ENCODE assay signal across 8 cellular contexts in genomic region chr6:24520929-24521546, GRCh38. TPM values are rescaled to one million over a fixed set of nuclear protein-coding genes. Genes with fewer than 3 reads are reported as not detected.
DNase-seq lines count a peak whose midpoint lies in the region; ATAC-seq and TF ChIP-seq lines count a peak whose summit lies in the region.

No MANE protein-coding gene starts in this region.

- peak; percentile 80 to 87 for TF ChIP-seq RAD21 in liver (IDR thresholded peaks at IDR 0.05)

- H3K36me3 ChIP-seq in liver (ENCODE audit: control insufficient read depth in 4 of 4, insufficient read depth in 3 of 4, low read depth in 1 of 4, low read length in 3 of 4) (peaks cover 3 to 18% (median 4%) of the 10 kb centered on the region in 4 donors), stomach (peaks cover 0 to 39% (median 3%) of the 10 kb centered on the region in 4 donors)

- H3K9me3 ChIP-seq in liver (ENCODE audit: control insufficient read depth in 4 of 4, low read length in 3 of 4) (no peaks in the 10 kb centered on the region), stomach (no peaks in the 10 kb centered on the region)

- H3K27ac ChIP-seq in liver (ENCODE audit: low read depth in 1 of 2, low read length in 2 of 2) (no peak overlapping the region), stomach (no peak overlapping the region)

- TF ChIP-seq POLR2A in stomach (IDR thresholded peaks at IDR 0.05): no peak

- H3K27me3 ChIP-seq in liver (ENCODE audit: control insufficient read depth in 4 of 4, insufficient read depth in 4 of 4, low read length in 3 of 4) (no peaks in the 10 kb centered on the region), stomach (no peaks in the 10 kb centered on the region)

- ATAC-seq in GM19025 (IDR thresholded peaks at IDR 0.05; ENCODE audit: low read depth, unreplicated experiment) (peak; percentile 41), HG03342 (IDR thresholded peaks at IDR 0.05; ENCODE audit: unreplicated experiment) (peak; percentile 35)

- no peak for TF ChIP-seq EP300 in stomach (IDR thresholded peaks at IDR 0.05)

- WGBS in liver: 29% methylated on average over 6 of the region's 6 CpGs
- 35 to 41% (median 40%) methylated on average over 6 of the region's 6 CpGs for WGBS in stomach, 5 donors

- H3K4me1 ChIP-seq in liver (ENCODE audit: control insufficient read depth in 4 of 4, insufficient read depth in 4 of 4, low read length in 3 of 4): no peaks in the 10 kb centered on the region
- H3K4me1 ChIP-seq in stomach: no peaks in the 10 kb centered on the region

- peak; percentile 62 for DNase-seq in COLO829 (ENCODE audit: low spot score)
- DNase-seq in SKM-1 (lab: John Stamatoyannopoulos, UW; ENCODE audit: unreplicated experiment): peak; percentile 25
- DNase-seq in cerebellar cortex (ENCODE audit: low spot score): peak; percentile 41
- DNase-seq in stomach: peak; percentile 56
- no peak for DNase-seq in NOMO-1 (lab: John Stamatoyannopoulos, UW; ENCODE audit: unreplicated experiment in 2 of 2)

- no peak overlapping the region for H3K9ac ChIP-seq in liver (ENCODE audit: low read depth in 1 of 2, low read length in 2 of 2)

- intact Hi-C loops in stomach (cut with DNase I; ENCODE audit: low total_unique reads): no loop called here

- H3K4me3 ChIP-seq in liver (ENCODE audit: low read depth in 1 of 3, low read length in 3 of 3) (no peak overlapping the region), stomach (no peak overlapping the region)

- peak; percentile 65 for TF ChIP-seq CTCF in liver (IDR thresholded peaks at IDR 0.05; ENCODE audit: low read depth, low read length, missing input control)
- peak in 4 of 7 experiments; percentile 18 to 43 (median 32) for TF ChIP-seq CTCF in stomach (IDR thresholded peaks at IDR 0.05)

TF ChIP-seq in liver, 16 proteins besides CTCF, POLR2A, EP300 and RAD21:
- TF ChIP-seq EGR1 (IDR thresholded peaks at IDR 0.05; ENCODE audit: low read depth in 2 of 2): no peak
- peak in 1 of 2 donors; percentile 39 for TF ChIP-seq RXRA (IDR thresholded peaks at IDR 0.05)

RNA-seq across cellular contexts. Expression of gene ALDH5A1, which starts 26.3 kb away (rescaled TPM):
- 10 to 100 TPM; 19.8 to 26.8 TPM for total RNA-seq in liver
- 10 to 100 TPM; 18.2 to 19.5 TPM for polyA plus RNA-seq in liver
- 1 to 10 TPM in 4 of 5 donors, under 1 TPM in 1; 0.58 to 9.8 (median 6.8) TPM for total RNA-seq in stomach
- polyA plus RNA-seq in stomach: 1 to 10 TPM; 2.0 to 2.5 (median 2.5) TPM

RNA-seq across cellular contexts. Expression of gene GPLD1, which starts 31.7 kb away (rescaled TPM):
- 10 to 100 TPM; 24.0 to 62.0 TPM for total RNA-seq in liver
- polyA plus RNA-seq in liver: 10 to 100 TPM; 15.5 to 20.5 TPM
- total RNA-seq in stomach: 1 to 10 TPM in 2 of 5 donors, under 1 TPM in 1, not detected in 2; 0.43 to 2.8 (median 1.3) TPM
- polyA plus RNA-seq in stomach: under 1 TPM; 0.18 to 0.44 (median 0.31) TPM

Comparison
In these comparisons a context has a peak if more than half of its experiments do, and no peak if none do; other contexts are left out.
1. DNase-seq: peak in COLO829 (single experiment), SKM-1 (single experiment), cerebellar cortex (single experiment) and stomach (single experiment); none in NOMO-1 (0 of 2).
2. RNA of gene GPLD1, which starts 31.7 kb away (total RNA-seq): 24.0 to 62.0 TPM in liver; 0.43 to 2.8 TPM in stomach; every median in the first group is over 4 times any median in the second.